In the genomic region with DNA sequence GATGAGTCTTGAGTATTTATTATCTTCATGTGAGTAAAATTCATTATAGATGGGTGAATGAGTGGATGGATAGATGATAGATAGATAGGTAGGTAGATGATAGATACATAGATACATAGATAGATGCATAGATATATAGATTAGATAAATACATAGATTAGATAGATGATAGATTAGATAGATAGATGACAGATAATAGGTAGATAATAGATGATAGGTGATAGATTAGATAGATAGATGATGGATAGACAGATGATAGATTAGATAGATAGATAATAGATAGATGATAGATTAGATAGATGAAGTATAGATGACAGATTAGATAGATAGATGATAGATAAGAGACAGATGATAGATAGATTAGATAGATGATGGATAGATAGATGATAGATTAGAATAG, we compare ENCODE assay signal across 3 cellular contexts.
TF ChIP-seq lines count a peak whose summit lies in the region.

No MANE protein-coding gene starts in this region.

TF ChIP-seq in HEK293, 187 proteins besides CTCF, POLR2A, EP300 and RAD21:
- TF ChIP-seq ZBTB17 (tag by site-specific recombination; IDR thresholded peaks at IDR 0.05): peak; percentile 86
- no peak for TF ChIP-seq REST (tag by site-specific recombination; IDR thresholded peaks at IDR 0.05)
- TF ChIP-seq ZNF366 (tag by site-specific recombination; conservative IDR thresholded peaks at IDR 0.05): peak; percentile 72

TF ChIP-seq in HEK293T, 16 proteins besides CTCF, POLR2A, EP300 and RAD21:
- no peak for TF ChIP-seq SUZ12 (IDR thresholded peaks at IDR 0.05)
- TF ChIP-seq CTBP1 (IDR thresholded peaks at IDR 0.05; ENCODE audit: borderline replicate concordance): 0 out of 2 replicates have a peak, but pooled peaks have one; percentile 29

TF ChIP-seq in K562, 482 proteins besides CTCF, POLR2A, EP300 and RAD21 (continues in another document):
- no peak for TF ChIP-seq CSDE1 (IDR thresholded peaks at IDR 0.05)
- no peak for TF ChIP-seq DPF2 (IDR thresholded peaks at IDR 0.05)
- TF ChIP-seq TRIM24 (IDR thresholded peaks at IDR 0.05): peak; percentile 93
- TF ChIP-seq GATA2 (CRISPR knock-in tag; IDR thresholded peaks at IDR 0.05): peak; percentile 61
- peak; percentile 56 for TF ChIP-seq CREBBP (IDR thresholded peaks at IDR 0.05; ENCODE audit: low read depth, low read length)
- peak; percentile 11; the same call in 1 of the 2 replicates for TF ChIP-seq NCOR1 (IDR thresholded peaks at IDR 0.05)
- no peak for TF ChIP-seq RFX1 (IDR thresholded peaks at IDR 0.05)
- 0 out of 2 replicates have a peak, but pooled peaks have one; percentile 24 for TF ChIP-seq THRAP3 (IDR thresholded peaks at IDR 0.05; ENCODE audit: borderline replicate concordance)
- peak; percentile 97 for TF ChIP-seq MTA1 (IDR thresholded peaks at IDR 0.05; ENCODE audit: borderline replicate concordance)
- TF ChIP-seq EZH2 (IDR thresholded peaks at IDR 0.05; ENCODE audit: borderline replicate concordance, low read depth, low read length): no peak
- peak; percentile 96; the same call in 1 of the 2 replicates for TF ChIP-seq ZFPM2 (CRISPR knock-in tag; IDR thresholded peaks at IDR 0.05)
- peak; percentile 98 for TF ChIP-seq ZC3H11A (IDR thresholded peaks at IDR 0.05; ENCODE audit: low read depth, low read length)
- peak; percentile 95 for TF ChIP-seq BCOR (IDR thresholded peaks at IDR 0.05)
- TF ChIP-seq ZEB2 (IDR thresholded peaks at IDR 0.05): peak; percentile 69
- TF ChIP-seq KLF1 (tag; IDR thresholded peaks at IDR 0.05): no peak
- no peak for TF ChIP-seq ZNF217 (CRISPR knock-in tag; IDR thresholded peaks at IDR 0.05)
- TF ChIP-seq ZNF609 (CRISPR knock-in tag; IDR thresholded peaks at IDR 0.05; ENCODE audit: borderline replicate concordance): no peak
- TF ChIP-seq, protein P1, sequence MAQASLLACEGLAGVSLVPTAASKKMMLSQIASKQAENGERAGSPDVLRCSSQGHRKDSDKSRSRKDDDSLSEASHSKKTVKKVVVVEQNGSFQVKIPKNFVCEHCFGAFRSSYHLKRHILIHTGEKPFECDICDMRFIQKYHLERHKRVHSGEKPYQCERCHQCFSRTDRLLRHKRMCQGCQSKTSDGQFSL (CRISPR knock-in tag; IDR thresholded peaks at IDR 0.05): no peak
- TF ChIP-seq, protein P1 (tag; IDR thresholded peaks at IDR 0.05): no peak
- peak; percentile 41 to 83; a peak in 2 of 4 replicates for TF ChIP-seq HDAC1 (IDR thresholded peaks at IDR 0.05)
- TF ChIP-seq TAF9B (IDR thresholded peaks at IDR 0.05; ENCODE audit: partially characterized antibody): peak; percentile 30
- TF ChIP-seq, protein P2, sequence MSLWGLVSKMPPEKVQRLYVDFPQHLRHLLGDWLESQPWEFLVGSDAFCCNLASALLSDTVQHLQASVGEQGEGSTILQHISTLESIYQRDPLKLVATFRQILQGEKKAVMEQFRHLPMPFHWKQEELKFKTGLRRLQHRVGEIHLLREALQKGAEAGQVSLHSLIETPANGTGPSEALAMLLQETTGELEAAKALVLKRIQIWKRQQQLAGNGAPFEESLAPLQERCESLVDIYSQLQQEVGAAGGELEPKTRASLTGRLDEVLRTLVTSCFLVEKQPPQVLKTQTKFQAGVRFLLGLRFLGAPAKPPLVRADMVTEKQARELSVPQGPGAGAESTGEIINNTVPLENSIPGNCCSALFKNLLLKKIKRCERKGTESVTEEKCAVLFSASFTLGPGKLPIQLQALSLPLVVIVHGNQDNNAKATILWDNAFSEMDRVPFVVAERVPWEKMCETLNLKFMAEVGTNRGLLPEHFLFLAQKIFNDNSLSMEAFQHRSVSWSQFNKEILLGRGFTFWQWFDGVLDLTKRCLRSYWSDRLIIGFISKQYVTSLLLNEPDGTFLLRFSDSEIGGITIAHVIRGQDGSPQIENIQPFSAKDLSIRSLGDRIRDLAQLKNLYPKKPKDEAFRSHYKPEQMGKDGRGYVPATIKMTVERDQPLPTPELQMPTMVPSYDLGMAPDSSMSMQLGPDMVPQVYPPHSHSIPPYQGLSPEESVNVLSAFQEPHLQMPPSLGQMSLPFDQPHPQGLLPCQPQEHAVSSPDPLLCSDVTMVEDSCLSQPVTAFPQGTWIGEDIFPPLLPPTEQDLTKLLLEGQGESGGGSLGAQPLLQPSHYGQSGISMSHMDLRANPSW (CRISPR knock-in tag; IDR thresholded peaks at IDR 0.05): no peak
- peak; percentile 99 for TF ChIP-seq DACH1 (IDR thresholded peaks at IDR 0.05; ENCODE audit: partially characterized antibody)
- TF ChIP-seq, protein P3, sequence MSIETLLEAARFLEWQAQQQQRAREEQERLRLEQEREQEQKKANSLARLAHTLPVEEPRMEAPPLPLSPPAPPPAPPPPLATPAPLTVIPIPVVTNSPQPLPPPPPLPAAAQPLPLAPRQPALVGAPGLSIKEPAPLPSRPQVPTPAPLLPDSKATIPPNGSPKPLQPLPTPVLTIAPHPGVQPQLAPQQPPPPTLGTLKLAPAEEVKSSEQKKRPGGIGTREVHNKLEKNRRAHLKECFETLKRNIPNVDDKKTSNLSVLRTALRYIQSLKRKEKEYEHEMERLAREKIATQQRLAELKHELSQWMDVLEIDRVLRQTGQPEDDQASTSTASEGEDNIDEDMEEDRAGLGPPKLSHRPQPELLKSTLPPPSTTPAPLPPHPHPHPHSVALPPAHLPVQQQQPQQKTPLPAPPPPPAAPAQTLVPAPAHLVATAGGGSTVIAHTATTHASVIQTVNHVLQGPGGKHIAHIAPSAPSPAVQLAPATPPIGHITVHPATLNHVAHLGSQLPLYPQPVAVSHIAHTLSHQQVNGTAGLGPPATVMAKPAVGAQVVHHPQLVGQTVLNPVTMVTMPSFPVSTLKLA (conservative IDR thresholded peaks at IDR 0.05): 0 out of 4 replicates have a peak, but pooled peaks of 1 of the 2 experiments have one; percentile 18
- no peak for TF ChIP-seq CBX1 (IDR thresholded peaks at IDR 0.05; ENCODE audit: low read depth)
- TF ChIP-seq BMI1 (IDR thresholded peaks at IDR 0.05; ENCODE audit: low read length): no peak
- TF ChIP-seq, protein P4, sequence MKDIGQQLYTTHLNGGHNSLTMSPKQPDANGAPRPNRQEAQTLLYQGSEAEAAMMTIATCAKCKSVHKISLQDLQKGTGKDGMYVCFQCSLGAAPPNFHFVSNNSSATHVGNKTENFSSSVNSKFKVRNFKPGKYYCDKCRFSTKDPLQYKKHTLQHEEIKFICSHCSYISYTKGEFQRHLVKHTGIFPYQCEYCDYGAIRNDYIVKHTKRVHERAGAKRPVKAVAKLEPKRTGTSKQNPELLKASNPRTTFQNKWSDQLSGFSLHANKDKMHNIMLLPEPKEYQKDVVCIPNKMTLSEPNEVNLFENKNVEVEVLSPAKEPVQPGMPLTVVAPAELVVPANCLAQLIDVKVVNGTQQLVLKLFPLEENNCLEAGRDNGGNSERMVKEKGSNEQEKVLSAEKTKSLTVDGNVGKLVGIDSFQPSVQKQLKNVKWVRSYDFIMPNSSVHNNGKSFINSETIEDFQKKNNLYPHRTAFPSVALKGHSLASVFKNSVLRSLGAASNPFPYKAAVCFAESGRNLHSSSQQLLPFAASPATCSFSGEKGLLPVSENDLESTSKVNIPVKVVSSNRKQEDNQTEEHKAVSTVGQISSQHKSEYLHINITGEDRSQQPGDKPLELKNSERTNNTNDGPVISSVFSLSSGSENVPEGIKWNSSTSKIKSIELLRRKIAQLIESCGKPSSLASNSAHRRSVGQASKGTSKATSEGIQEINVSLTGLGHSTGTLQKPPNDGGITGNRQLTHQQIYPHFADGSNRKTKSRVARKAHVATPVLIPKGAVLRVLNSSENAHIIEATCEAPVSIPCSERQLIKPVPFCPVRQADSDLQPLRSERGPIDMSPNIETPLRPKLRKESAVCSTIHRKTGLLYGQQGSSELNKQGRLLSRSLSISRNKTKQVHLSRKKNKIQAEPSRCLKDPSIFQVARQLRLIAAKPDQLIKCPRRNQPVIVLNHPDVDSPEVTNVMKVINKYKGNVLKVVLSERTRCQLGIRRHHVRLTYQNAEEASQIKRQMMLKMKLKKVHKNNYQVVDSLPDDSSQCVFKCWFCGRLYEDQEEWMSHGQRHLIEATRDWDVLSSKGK (CRISPR knock-in tag; IDR thresholded peaks at IDR 0.05): no peak
- TF ChIP-seq, protein P5, sequence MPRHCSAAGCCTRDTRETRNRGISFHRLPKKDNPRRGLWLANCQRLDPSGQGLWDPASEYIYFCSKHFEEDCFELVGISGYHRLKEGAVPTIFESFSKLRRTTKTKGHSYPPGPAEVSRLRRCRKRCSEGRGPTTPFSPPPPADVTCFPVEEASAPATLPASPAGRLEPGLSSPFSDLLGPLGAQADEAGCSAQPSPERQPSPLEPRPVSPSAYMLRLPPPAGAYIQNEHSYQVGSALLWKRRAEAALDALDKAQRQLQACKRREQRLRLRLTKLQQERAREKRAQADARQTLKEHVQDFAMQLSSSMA (CRISPR knock-in tag; IDR thresholded peaks at IDR 0.05): no peak
- no peak for TF ChIP-seq SP2 (IDR thresholded peaks at IDR 0.05; ENCODE audit: extremely low read depth, low read depth, low read length, poor library complexity, severe bottlenecking)
- TF ChIP-seq, protein P6, sequence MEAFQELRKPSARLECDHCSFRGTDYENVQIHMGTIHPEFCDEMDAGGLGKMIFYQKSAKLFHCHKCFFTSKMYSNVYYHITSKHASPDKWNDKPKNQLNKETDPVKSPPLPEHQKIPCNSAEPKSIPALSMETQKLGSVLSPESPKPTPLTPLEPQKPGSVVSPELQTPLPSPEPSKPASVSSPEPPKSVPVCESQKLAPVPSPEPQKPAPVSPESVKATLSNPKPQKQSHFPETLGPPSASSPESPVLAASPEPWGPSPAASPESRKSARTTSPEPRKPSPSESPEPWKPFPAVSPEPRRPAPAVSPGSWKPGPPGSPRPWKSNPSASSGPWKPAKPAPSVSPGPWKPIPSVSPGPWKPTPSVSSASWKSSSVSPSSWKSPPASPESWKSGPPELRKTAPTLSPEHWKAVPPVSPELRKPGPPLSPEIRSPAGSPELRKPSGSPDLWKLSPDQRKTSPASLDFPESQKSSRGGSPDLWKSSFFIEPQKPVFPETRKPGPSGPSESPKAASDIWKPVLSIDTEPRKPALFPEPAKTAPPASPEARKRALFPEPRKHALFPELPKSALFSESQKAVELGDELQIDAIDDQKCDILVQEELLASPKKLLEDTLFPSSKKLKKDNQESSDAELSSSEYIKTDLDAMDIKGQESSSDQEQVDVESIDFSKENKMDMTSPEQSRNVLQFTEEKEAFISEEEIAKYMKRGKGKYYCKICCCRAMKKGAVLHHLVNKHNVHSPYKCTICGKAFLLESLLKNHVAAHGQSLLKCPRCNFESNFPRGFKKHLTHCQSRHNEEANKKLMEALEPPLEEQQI (IDR thresholded peaks at IDR 0.05): peak; percentile 68
- peak; percentile 83; the same call in 1 of the 2 replicates for TF ChIP-seq HDAC2 (IDR thresholded peaks at IDR 0.05)
- TF ChIP-seq ID3 (CRISPR knock-in tag; IDR thresholded peaks at IDR 0.05): no peak
- TF ChIP-seq ID3 (tag; IDR thresholded peaks at IDR 0.05): 0 out of 2 replicates have a peak, but pooled peaks have one; percentile 31
- TF ChIP-seq NELFE (IDR thresholded peaks at IDR 0.05; ENCODE audit: insufficient read depth, insufficient read length): no peak
- TF ChIP-seq ZNF174 (CRISPR knock-in tag; IDR thresholded peaks at IDR 0.05): no peak
- TF ChIP-seq TAF15 (IDR thresholded peaks at IDR 0.05; ENCODE audit: low read depth, low read length): no peak
- TF ChIP-seq PTRF (tag; IDR thresholded peaks at IDR 0.05): no peak
- TF ChIP-seq NONO (IDR thresholded peaks at IDR 0.05; ENCODE audit: low read depth in 2 of 2, low read length in 1 of 2): no peak
- TF ChIP-seq, protein P7, sequence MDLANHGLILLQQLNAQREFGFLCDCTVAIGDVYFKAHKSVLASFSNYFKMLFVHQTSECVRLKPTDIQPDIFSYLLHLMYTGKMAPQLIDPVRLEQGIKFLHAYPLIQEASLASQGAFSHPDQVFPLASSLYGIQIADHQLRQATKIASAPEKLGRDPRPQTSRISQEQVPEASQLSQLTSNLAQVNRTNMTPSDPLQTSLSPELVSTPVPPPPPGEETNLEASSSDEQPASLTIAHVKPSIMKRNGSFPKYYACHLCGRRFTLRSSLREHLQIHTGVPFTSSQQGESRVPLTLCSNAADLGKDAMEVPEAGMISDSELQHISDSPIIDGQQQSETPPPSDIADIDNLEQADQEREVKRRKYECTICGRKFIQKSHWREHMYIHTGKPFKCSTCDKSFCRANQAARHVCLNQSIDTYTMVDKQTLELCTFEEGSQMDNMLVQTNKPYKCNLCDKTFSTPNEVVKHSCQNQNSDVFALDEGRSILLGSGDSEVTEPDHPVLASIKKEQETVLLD (IDR thresholded peaks at IDR 0.05): peak; percentile 97
- TF ChIP-seq GATAD2B (IDR thresholded peaks at IDR 0.05; ENCODE audit: borderline replicate concordance): peak; percentile 100
